In genomic region chr7:78709658-78710057, GRCh38 we compare ENCODE assay signal across 10 cellular contexts.
"Had no signal": no experiment of that assay in that cellular context is flagged by ENCODE, and none has a peak within 500 bp of the region (broad histone marks: within the 10 kb centered on the region; RNA-seq: fewer than 3 reads in every experiment).

No MANE protein-coding gene starts in this region.

- H3K27ac ChIP-seq: GM23248, HL-60, KMS-11 had no signal

- H3K27ac Mint-ChIP-seq: HFFc6, IgD-negative memory B cell had no signal

- ATAC-seq: HCT116 had no signal

- DNase-seq: GM23248, GOT3, H7, HFFc6, KBM-7 had no signal

- H3K4me1 ChIP-seq: HAP-1 had no signal

- H3K4me1 Mint-ChIP-seq: IgD-negative memory B cell had no signal

- H3K9me3 Mint-ChIP-seq: HFFc6 had no signal

- H3K9me3 ChIP-seq: HAP-1 had no signal

- H3K4me3 ChIP-seq: GM23248, HAP-1 had no signal

- H3K4me3 Mint-ChIP-seq: HFFc6, IgD-negative memory B cell had no signal

- H3K27me3 Mint-ChIP-seq: IgD-negative memory B cell had no signal

- H3K36me3 Mint-ChIP-seq: IgD-negative memory B cell had no signal

- H3K36me3 ChIP-seq: HAP-1 had no signal
